ENCODE assay signal across 25 cellular contexts in genomic region chr14:100391182-100391581, GRCh38. TPM values are rescaled to one million over a fixed set of nuclear protein-coding genes. Genes with fewer than 3 reads are reported as not detected.
DNase-seq lines count a peak whose midpoint lies in the region; ATAC-seq and TF ChIP-seq lines count a peak whose summit lies in the region.
"Had no signal": no experiment of that assay in that cellular context is flagged by ENCODE, and none has a peak within 500 bp of the region (broad histone marks: within the 10 kb centered on the region; RNA-seq: fewer than 3 reads in every experiment).

No MANE protein-coding gene starts in this region.

- TF ChIP-seq CTCF in colonic mucosa (IDR thresholded peaks at IDR 0.05) (no peak), mesothelial cell of epicardium (IDR thresholded peaks at IDR 0.05; ENCODE audit: unreplicated experiment) (no peak), type B pancreatic cell (conservative IDR thresholded peaks at IDR 0.05) (no peak)

- H3K4me1 ChIP-seq in colonic mucosa: peaks cover 4% of the 10 kb centered on the region

- no peak overlapping the region for H3K9ac ChIP-seq in colonic mucosa (ENCODE audit: low read depth in 2 of 2, low read length in 2 of 2)

- no peaks in the 10 kb centered on the region for H3K27me3 ChIP-seq in colonic mucosa

- intact Hi-C loops in colonic mucosa (cut with DNase I): no loop called here

- DNase-seq in NCI-H2227 (lab: John Stamatoyannopoulos, UW; ENCODE audit: unreplicated experiment) (peak; percentile 29), NCI-H2227 treated with DMSO at 0.1 percent for 48 hours (lab: John Stamatoyannopoulos, UW) (no peak), colonic mucosa (no peak), mesothelial cell of epicardium (ENCODE audit: low spot score in 2 of 2, unreplicated experiment in 2 of 2) (no peak), type B pancreatic cell (ENCODE audit: extremely low spot score, unreplicated experiment) (no peak)
- DNase-seq: CD8-positive, alpha-beta memory T cell; DMS 273 treated with DMSO at 0.1 percent for 48 hours; DMS79 treated with DMSO at 0.1 percent for 48 hours; GF-D8; H9; Karpas-422; NCI-H1092 treated with DMSO at 0.1 percent for 48 hours; NCI-H1436; NCI-H187 treated with DMSO at 0.1 percent for 48 hours; NCI-H2171 treated with DMSO at 0.1 percent for 48 hours; NCI-H446; NCI-H526; NK-92 treated with Interleukin-12 subunit alpha and Interleukin-12 subunit beta, amount 100 ng/mL, for 24 hours; PC-3 had no signal

- H3K27ac ChIP-seq in colonic mucosa: peak overlapping the region; percentile 3
- H3K27ac ChIP-seq: 22Rv1 had no signal

- H3K27ac Mint-ChIP-seq in mesothelial cell of epicardium (peak overlapping the region; percentile 89), type B pancreatic cell (no peak overlapping the region)
- H3K27ac Mint-ChIP-seq: B cell, H9 had no signal

- peak overlapping the region; percentile 9 for H3K4me3 Mint-ChIP-seq in mesothelial cell of epicardium
- peak overlapping the region; percentile 44 for H3K4me3 Mint-ChIP-seq in type B pancreatic cell
- H3K4me3 Mint-ChIP-seq: B cell; CD14-positive monocyte; CD8-positive, alpha-beta memory T cell; H9 had no signal

- H3K9me3 ChIP-seq in colonic mucosa: no peaks in the 10 kb centered on the region

- no peak overlapping the region for H3K4me3 ChIP-seq in colonic mucosa

- no peaks in the 10 kb centered on the region for H3K36me3 ChIP-seq in colonic mucosa

- H3K27me3 Mint-ChIP-seq in mesothelial cell of epicardium (ENCODE audit: low read depth) (no peaks in the 10 kb centered on the region), type B pancreatic cell (no peaks in the 10 kb centered on the region)
- H3K27me3 Mint-ChIP-seq: B cell; CD8-positive, alpha-beta memory T cell had no signal

- H3K4me1 Mint-ChIP-seq in mesothelial cell of epicardium (peaks cover 76% of the 10 kb centered on the region), type B pancreatic cell (ENCODE audit: unreplicated experiment) (peaks cover 60% of the 10 kb centered on the region)
- H3K4me1 Mint-ChIP-seq: B cell had no signal

- H3K9me3 Mint-ChIP-seq in mesothelial cell of epicardium (no peaks in the 10 kb centered on the region), type B pancreatic cell (no peaks in the 10 kb centered on the region)
- H3K9me3 Mint-ChIP-seq: CD8-positive, alpha-beta memory T cell; H9 had no signal

- H3K36me3 Mint-ChIP-seq in mesothelial cell of epicardium (no peaks in the 10 kb centered on the region), type B pancreatic cell (peaks cover 4% of the 10 kb centered on the region)

- ATAC-seq in HG02981 (IDR thresholded peaks at IDR 0.05; ENCODE audit: unreplicated experiment) (no peak), GM18907 (IDR thresholded peaks at IDR 0.05; ENCODE audit: unreplicated experiment) (no peak), HG03457 (IDR thresholded peaks at IDR 0.05; ENCODE audit: unreplicated experiment) (no peak)
- ATAC-seq: PC-3 had no signal

RNA-seq across cellular contexts. Expression of gene WDR25, which starts 14.9 kb away (rescaled TPM):
- total RNA-seq in colonic mucosa (10 to 100 TPM in 1 of 2 donors, 1 to 10 TPM in 1; 5.8 to 12.4 TPM), mesothelial cell of epicardium (12.7 to 13.8 TPM (median 12.9 TPM) in 3 replicates), type B pancreatic cell (ENCODE audit: low replicate concordance) (9.6 and 11.3 TPM in 2 replicates)
